ENCODE assay signal across 1 cellular context in the genomic region with DNA sequence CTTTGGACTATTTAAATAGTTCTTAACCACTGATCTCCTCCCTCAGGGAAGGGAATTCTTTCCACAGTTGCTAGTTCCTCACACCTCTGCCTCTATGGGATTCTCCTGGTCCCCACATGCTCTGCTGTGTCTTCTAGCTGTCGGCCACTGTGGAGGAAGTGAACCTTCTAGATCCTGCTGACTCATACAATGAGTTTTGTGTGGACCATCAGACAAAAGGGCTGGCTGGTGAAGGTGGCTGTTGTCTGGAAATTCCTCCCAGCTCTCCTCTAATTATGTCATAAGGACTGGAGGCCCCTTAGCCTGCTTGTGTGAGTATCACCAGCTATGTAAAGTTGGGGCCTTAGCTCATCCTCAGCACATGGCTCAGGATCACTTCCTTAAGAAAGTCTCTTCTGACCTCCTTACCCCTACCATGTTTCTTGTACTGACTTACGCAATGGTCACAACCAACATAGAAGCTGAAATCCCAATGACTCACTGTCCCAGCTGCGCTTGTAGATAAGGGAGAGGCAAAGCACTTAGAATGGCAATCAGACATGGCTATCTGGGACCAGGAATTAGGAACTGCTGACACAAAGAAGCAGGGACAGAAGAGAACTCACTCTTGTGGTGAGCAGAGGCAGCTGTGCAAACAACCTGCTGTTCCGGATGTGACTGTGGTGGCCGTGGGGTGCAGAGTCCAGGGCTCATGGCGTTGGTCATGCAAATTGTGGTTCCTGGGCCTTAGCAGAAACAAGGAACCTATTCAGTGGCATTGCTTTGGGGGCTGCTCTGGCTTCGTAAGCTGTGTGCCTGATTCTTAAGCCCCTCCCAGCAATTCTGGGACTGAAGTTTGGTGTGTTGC.
TF ChIP-seq lines count a peak whose summit lies in the region.

No MANE protein-coding gene starts in this region.

TF ChIP-seq in K562, 482 proteins besides CTCF, POLR2A, EP300 and RAD21 (continued from another document and continues in another):
- TF ChIP-seq, protein P1, sequence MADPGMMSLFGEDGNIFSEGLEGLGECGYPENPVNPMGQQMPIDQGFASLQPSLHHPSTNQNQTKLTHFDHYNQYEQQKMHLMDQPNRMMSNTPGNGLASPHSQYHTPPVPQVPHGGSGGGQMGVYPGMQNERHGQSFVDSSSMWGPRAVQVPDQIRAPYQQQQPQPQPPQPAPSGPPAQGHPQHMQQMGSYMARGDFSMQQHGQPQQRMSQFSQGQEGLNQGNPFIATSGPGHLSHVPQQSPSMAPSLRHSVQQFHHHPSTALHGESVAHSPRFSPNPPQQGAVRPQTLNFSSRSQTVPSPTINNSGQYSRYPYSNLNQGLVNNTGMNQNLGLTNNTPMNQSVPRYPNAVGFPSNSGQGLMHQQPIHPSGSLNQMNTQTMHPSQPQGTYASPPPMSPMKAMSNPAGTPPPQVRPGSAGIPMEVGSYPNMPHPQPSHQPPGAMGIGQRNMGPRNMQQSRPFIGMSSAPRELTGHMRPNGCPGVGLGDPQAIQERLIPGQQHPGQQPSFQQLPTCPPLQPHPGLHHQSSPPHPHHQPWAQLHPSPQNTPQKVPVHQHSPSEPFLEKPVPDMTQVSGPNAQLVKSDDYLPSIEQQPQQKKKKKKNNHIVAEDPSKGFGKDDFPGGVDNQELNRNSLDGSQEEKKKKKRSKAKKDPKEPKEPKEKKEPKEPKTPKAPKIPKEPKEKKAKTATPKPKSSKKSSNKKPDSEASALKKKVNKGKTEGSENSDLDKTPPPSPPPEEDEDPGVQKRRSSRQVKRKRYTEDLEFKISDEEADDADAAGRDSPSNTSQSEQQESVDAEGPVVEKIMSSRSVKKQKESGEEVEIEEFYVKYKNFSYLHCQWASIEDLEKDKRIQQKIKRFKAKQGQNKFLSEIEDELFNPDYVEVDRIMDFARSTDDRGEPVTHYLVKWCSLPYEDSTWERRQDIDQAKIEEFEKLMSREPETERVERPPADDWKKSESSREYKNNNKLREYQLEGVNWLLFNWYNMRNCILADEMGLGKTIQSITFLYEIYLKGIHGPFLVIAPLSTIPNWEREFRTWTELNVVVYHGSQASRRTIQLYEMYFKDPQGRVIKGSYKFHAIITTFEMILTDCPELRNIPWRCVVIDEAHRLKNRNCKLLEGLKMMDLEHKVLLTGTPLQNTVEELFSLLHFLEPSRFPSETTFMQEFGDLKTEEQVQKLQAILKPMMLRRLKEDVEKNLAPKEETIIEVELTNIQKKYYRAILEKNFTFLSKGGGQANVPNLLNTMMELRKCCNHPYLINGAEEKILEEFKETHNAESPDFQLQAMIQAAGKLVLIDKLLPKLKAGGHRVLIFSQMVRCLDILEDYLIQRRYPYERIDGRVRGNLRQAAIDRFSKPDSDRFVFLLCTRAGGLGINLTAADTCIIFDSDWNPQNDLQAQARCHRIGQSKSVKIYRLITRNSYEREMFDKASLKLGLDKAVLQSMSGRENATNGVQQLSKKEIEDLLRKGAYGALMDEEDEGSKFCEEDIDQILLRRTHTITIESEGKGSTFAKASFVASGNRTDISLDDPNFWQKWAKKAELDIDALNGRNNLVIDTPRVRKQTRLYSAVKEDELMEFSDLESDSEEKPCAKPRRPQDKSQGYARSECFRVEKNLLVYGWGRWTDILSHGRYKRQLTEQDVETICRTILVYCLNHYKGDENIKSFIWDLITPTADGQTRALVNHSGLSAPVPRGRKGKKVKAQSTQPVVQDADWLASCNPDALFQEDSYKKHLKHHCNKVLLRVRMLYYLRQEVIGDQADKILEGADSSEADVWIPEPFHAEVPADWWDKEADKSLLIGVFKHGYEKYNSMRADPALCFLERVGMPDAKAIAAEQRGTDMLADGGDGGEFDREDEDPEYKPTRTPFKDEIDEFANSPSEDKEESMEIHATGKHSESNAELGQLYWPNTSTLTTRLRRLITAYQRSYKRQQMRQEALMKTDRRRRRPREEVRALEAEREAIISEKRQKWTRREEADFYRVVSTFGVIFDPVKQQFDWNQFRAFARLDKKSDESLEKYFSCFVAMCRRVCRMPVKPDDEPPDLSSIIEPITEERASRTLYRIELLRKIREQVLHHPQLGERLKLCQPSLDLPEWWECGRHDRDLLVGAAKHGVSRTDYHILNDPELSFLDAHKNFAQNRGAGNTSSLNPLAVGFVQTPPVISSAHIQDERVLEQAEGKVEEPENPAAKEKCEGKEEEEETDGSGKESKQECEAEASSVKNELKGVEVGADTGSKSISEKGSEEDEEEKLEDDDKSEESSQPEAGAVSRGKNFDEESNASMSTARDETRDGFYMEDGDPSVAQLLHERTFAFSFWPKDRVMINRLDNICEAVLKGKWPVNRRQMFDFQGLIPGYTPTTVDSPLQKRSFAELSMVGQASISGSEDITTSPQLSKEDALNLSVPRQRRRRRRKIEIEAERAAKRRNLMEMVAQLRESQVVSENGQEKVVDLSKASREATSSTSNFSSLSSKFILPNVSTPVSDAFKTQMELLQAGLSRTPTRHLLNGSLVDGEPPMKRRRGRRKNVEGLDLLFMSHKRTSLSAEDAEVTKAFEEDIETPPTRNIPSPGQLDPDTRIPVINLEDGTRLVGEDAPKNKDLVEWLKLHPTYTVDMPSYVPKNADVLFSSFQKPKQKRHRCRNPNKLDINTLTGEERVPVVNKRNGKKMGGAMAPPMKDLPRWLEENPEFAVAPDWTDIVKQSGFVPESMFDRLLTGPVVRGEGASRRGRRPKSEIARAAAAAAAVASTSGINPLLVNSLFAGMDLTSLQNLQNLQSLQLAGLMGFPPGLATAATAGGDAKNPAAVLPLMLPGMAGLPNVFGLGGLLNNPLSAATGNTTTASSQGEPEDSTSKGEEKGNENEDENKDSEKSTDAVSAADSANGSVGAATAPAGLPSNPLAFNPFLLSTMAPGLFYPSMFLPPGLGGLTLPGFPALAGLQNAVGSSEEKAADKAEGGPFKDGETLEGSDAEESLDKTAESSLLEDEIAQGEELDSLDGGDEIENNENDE (IDR thresholded peaks at IDR 0.05; ENCODE audit: low read depth, low read length) = no peak
- peak; percentile 84 for TF ChIP-seq BHLHE40 (IDR thresholded peaks at IDR 0.05; ENCODE audit: low read length)
- peak; percentile 95 to 96 for TF ChIP-seq FOXK2 (conservative IDR thresholded peaks at IDR 0.05 in 1 of 2, IDR thresholded peaks at IDR 0.05 in 1 of 2; ENCODE audit: low read depth in 2 of 2)
- TF ChIP-seq PHF8 (IDR thresholded peaks at IDR 0.05; ENCODE audit: borderline replicate concordance, low read length) = peak; percentile 38; the same call in 1 of the 2 replicates
- TF ChIP-seq GABPB1 (CRISPR knock-in tag; IDR thresholded peaks at IDR 0.05) = peak; percentile 82
- 0 out of 2 replicates have a peak, but pooled peaks have one; percentile 12 for TF ChIP-seq ZNF445 (CRISPR knock-in tag; IDR thresholded peaks at IDR 0.05; ENCODE audit: low read depth)
- TF ChIP-seq, protein P2, sequence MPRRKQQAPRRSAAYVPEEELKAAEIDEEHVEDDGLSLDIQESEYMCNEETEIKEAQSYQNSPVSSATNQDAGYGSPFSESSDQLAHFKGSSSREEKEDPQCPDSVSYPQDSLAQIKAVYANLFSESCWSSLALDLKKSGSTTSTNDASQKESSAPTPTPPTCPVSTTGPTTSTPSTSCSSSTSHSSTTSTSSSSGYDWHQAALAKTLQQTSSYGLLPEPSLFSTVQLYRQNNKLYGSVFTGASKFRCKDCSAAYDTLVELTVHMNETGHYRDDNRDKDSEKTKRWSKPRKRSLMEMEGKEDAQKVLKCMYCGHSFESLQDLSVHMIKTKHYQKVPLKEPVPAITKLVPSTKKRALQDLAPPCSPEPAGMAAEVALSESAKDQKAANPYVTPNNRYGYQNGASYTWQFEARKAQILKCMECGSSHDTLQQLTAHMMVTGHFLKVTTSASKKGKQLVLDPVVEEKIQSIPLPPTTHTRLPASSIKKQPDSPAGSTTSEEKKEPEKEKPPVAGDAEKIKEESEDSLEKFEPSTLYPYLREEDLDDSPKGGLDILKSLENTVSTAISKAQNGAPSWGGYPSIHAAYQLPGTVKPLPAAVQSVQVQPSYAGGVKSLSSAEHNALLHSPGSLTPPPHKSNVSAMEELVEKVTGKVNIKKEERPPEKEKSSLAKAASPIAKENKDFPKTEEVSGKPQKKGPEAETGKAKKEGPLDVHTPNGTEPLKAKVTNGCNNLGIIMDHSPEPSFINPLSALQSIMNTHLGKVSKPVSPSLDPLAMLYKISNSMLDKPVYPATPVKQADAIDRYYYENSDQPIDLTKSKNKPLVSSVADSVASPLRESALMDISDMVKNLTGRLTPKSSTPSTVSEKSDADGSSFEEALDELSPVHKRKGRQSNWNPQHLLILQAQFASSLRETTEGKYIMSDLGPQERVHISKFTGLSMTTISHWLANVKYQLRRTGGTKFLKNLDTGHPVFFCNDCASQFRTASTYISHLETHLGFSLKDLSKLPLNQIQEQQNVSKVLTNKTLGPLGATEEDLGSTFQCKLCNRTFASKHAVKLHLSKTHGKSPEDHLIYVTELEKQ (CRISPR knock-in tag; IDR thresholded peaks at IDR 0.05) = peak; percentile 58; the same call in 1 of the 2 replicates
- TF ChIP-seq SRSF7 (optimal IDR thresholded peaks at IDR 0.05; ENCODE audit: low read depth, low read length) = no peak
- TF ChIP-seq, protein P3, sequence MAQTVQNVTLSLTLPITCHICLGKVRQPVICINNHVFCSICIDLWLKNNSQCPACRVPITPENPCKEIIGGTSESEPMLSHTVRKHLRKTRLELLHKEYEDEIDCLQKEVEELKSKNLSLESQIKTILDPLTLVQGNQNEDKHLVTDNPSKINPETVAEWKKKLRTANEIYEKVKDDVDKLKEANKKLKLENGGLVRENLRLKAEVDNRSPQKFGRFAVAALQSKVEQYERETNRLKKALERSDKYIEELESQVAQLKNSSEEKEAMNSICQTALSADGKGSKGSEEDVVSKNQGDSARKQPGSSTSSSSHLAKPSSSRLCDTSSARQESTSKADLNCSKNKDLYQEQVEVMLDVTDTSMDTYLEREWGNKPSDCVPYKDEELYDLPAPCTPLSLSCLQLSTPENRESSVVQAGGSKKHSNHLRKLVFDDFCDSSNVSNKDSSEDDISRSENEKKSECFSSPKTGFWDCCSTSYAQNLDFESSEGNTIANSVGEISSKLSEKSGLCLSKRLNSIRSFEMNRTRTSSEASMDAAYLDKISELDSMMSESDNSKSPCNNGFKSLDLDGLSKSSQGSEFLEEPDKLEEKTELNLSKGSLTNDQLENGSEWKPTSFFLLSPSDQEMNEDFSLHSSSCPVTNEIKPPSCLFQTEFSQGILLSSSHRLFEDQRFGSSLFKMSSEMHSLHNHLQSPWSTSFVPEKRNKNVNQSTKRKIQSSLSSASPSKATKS (CRISPR knock-in tag; IDR thresholded peaks at IDR 0.05) = no peak
- TF ChIP-seq, protein P4, sequence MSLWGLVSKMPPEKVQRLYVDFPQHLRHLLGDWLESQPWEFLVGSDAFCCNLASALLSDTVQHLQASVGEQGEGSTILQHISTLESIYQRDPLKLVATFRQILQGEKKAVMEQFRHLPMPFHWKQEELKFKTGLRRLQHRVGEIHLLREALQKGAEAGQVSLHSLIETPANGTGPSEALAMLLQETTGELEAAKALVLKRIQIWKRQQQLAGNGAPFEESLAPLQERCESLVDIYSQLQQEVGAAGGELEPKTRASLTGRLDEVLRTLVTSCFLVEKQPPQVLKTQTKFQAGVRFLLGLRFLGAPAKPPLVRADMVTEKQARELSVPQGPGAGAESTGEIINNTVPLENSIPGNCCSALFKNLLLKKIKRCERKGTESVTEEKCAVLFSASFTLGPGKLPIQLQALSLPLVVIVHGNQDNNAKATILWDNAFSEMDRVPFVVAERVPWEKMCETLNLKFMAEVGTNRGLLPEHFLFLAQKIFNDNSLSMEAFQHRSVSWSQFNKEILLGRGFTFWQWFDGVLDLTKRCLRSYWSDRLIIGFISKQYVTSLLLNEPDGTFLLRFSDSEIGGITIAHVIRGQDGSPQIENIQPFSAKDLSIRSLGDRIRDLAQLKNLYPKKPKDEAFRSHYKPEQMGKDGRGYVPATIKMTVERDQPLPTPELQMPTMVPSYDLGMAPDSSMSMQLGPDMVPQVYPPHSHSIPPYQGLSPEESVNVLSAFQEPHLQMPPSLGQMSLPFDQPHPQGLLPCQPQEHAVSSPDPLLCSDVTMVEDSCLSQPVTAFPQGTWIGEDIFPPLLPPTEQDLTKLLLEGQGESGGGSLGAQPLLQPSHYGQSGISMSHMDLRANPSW (CRISPR knock-in tag; IDR thresholded peaks at IDR 0.05) = peak; percentile 91; the same call in 1 of the 2 replicates
- TF ChIP-seq, protein P5, sequence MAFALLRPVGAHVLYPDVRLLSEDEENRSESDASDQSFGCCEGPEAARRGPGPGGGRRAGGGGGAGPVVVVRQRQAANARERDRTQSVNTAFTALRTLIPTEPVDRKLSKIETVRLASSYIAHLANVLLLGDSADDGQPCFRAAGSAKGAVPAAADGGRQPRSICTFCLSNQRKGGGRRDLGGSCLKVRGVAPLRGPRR (CRISPR knock-in tag; IDR thresholded peaks at IDR 0.05) = peak; percentile 31; the same call in 1 of the 2 replicates
- TF ChIP-seq ZKSCAN8 (CRISPR knock-in tag; IDR thresholded peaks at IDR 0.05) = peak; percentile 56; the same call in 1 of the 2 replicates
- TF ChIP-seq CSDE1 (IDR thresholded peaks at IDR 0.05) = no peak
- no peak for TF ChIP-seq ZNF124 (CRISPR knock-in tag; IDR thresholded peaks at IDR 0.05)
- peak; percentile 94 for TF ChIP-seq SMAD1 (IDR thresholded peaks at IDR 0.05; ENCODE audit: low read depth, low read length, partially characterized antibody)
- peak; percentile 54 for TF ChIP-seq NFE2L1 (tag; IDR thresholded peaks at IDR 0.05; ENCODE audit: borderline replicate concordance, low read depth)
- TF ChIP-seq, protein P6, sequence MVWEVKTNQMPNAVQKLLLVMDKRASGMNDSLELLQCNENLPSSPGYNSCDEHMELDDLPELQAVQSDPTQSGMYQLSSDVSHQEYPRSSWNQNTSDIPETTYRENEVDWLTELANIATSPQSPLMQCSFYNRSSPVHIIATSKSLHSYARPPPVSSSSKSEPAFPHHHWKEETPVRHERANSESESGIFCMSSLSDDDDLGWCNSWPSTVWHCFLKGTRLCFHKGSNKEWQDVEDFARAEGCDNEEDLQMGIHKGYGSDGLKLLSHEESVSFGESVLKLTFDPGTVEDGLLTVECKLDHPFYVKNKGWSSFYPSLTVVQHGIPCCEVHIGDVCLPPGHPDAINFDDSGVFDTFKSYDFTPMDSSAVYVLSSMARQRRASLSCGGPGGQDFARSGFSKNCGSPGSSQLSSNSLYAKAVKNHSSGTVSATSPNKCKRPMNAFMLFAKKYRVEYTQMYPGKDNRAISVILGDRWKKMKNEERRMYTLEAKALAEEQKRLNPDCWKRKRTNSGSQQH (CRISPR knock-in tag; IDR thresholded peaks at IDR 0.05) = peak; percentile 94
- peak; percentile 100 for TF ChIP-seq TARDBP (IDR thresholded peaks at IDR 0.05)
- TF ChIP-seq FUS (optimal IDR thresholded peaks at IDR 0.05; ENCODE audit: low read depth, low read length) = no peak
- TF ChIP-seq MYBL2 (IDR thresholded peaks at IDR 0.05; ENCODE audit: low read depth) = peak; percentile 51; the same call in 1 of the 2 replicates
- TF ChIP-seq MYBL2 (CRISPR knock-in tag; IDR thresholded peaks at IDR 0.05; ENCODE audit: borderline replicate concordance) = no peak
- peak; percentile 89; the same call in 1 of the 2 replicates for TF ChIP-seq NFATC3 (IDR thresholded peaks at IDR 0.05)
- TF ChIP-seq ZNF75A (CRISPR knock-in tag; IDR thresholded peaks at IDR 0.05) = no peak
- TF ChIP-seq, protein P7, sequence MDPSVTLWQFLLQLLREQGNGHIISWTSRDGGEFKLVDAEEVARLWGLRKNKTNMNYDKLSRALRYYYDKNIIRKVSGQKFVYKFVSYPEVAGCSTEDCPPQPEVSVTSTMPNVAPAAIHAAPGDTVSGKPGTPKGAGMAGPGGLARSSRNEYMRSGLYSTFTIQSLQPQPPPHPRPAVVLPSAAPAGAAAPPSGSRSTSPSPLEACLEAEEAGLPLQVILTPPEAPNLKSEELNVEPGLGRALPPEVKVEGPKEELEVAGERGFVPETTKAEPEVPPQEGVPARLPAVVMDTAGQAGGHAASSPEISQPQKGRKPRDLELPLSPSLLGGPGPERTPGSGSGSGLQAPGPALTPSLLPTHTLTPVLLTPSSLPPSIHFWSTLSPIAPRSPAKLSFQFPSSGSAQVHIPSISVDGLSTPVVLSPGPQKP (CRISPR knock-in tag; IDR thresholded peaks at IDR 0.05) = no peak
- TF ChIP-seq HNRNPK (IDR thresholded peaks at IDR 0.05; ENCODE audit: low read depth, low read length, poor library complexity, severe bottlenecking) = no peak
- TF ChIP-seq BRCA1 (IDR thresholded peaks at IDR 0.05) = no peak
- TF ChIP-seq BRCA1 (CRISPR knock-in tag; IDR thresholded peaks at IDR 0.05) = no peak
- no peak; the same call in 1 of the 2 replicates for TF ChIP-seq MXI1 (IDR thresholded peaks at IDR 0.05; ENCODE audit: low read depth, low read length)
- TF ChIP-seq TCF7 (IDR thresholded peaks at IDR 0.05; ENCODE audit: borderline replicate concordance) = peak; percentile 96
